16 cellular contexts compared by ENCODE assay signal in the genomic region with DNA sequence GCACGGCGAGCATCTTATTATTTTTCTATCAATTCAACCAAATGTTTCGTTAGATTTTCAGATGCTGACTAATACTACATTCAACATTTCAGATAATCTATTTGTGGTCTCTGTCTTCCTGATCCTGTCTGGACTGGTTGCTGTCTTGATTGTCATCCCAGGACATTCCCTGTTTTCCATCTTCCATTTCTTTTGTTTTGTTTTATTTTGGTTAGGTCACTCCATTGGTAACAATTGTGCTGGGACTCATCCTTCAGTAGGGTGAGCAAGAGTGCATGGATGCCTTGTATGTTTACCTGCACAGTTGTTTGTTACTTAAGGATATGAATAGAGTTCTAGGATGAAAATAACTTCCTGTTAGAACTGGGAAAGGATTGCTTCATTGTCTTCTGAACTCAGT. TPM values are rescaled to one million over a fixed set of nuclear protein-coding genes. Genes with fewer than 3 reads are reported as not detected.
DNase-seq lines count a peak whose midpoint lies in the region; ATAC-seq and TF ChIP-seq lines count a peak whose summit lies in the region.
"Had no signal": no experiment of that assay in that cellular context is flagged by ENCODE, and none has a peak within 500 bp of the region (broad histone marks: within the 10 kb centered on the region; RNA-seq: fewer than 3 reads in every experiment).

No MANE protein-coding gene starts in this region.

- H3K23ac ChIP-seq in IMR-90 (ENCODE audit: low read depth, low read length) = no peak overlapping the region

- no peak overlapping the region; the same call in 1 of the 2 replicates for H2BK20ac ChIP-seq in IMR-90 (ENCODE audit: low read depth, low read length)

- 0 out of 2 replicates have a peak overlapping the region, but pooled peaks have one; percentile 22 for H3K18ac ChIP-seq in IMR-90 (ENCODE audit: low read depth, low read length)

- H3K27ac ChIP-seq in IMR-90 (ENCODE audit: insufficient read depth, low read length) = no peak overlapping the region
- peak overlapping the region; percentile 52 for H3K27ac ChIP-seq in osteoblast (ENCODE audit: low read depth, low read length)
- H3K27ac ChIP-seq in GM23338 (ENCODE audit: low read depth) = no peak overlapping the region
- H3K27ac ChIP-seq in endodermal cell (ENCODE audit: low read depth, low read length) = no peak overlapping the region
- no peak overlapping the region for H3K27ac ChIP-seq in thyroid gland
- H3K27ac ChIP-seq: BLaER1 treated with 17β-estradiol and CSF1 and Interleukin-3, amounts not matched to agents 10 nM and 100 nM had no signal

- POLR2A ChIA-PET in IMR-90 (lab: Charles Lee; ENCODE audit: unreplicated experiment) = no interaction called here

- H3K9me3 ChIP-seq in IMR-90 (ENCODE audit: control insufficient read depth, insufficient read depth, low read length) = no peaks in the 10 kb centered on the region
- no peaks in the 10 kb centered on the region for H3K9me3 ChIP-seq in osteoblast (ENCODE audit: low read depth, low read length)
- H3K9me3 ChIP-seq in endodermal cell (ENCODE audit: control insufficient read depth, low read length) = peaks cover 40% of the 10 kb centered on the region
- H3K9me3 ChIP-seq in thyroid gland = no peaks in the 10 kb centered on the region

- no peak overlapping the region for H2AK9ac ChIP-seq in IMR-90 (replicated peaks; ENCODE audit: low read depth, low read length, poor library complexity)

- no peak overlapping the region for H3K56ac ChIP-seq in IMR-90 (ENCODE audit: extremely low read depth, insufficient read depth, low read length)

- H2AFZ ChIP-seq in IMR-90 (replicated peaks; ENCODE audit: low read length, poor library complexity) (no peak overlapping the region), osteoblast (ENCODE audit: low read length) (no peak overlapping the region), GM23338 (no peak overlapping the region)

- peak overlapping the region; percentile 42 for H2BK5ac ChIP-seq in IMR-90 (ENCODE audit: low read depth, low read length, poor library complexity, severe bottlenecking)

- H2BK120ac ChIP-seq in IMR-90 (ENCODE audit: low read depth, low read length) = peak overlapping the region; percentile 45; the same call in 1 of the 2 replicates

- H3K9me3 Mint-ChIP-seq in chondrocyte (ENCODE audit: low read depth) (peaks cover 12% of the 10 kb centered on the region), GM23338 (peaks cover 26% of the 10 kb centered on the region), endodermal cell (peaks cover 34% of the 10 kb centered on the region)

- H3K36me3 ChIP-seq in IMR-90 (ENCODE audit: control insufficient read depth, insufficient read depth, low read length) = no peaks in the 10 kb centered on the region
- H3K36me3 ChIP-seq in osteoblast (ENCODE audit: insufficient read depth, low read length) = no peaks in the 10 kb centered on the region
- no peaks in the 10 kb centered on the region for H3K36me3 ChIP-seq in GM23338 (ENCODE audit: insufficient read depth)
- no peaks in the 10 kb centered on the region for H3K36me3 ChIP-seq in endodermal cell (ENCODE audit: control insufficient read depth, insufficient read depth, low read length)
- H3K36me3 ChIP-seq in thyroid gland = no peaks in the 10 kb centered on the region

- H3F3A ChIP-seq in GM23338 (replicated peaks; ENCODE audit: low read depth) = no peaks in the 10 kb centered on the region

- ATAC-seq in IMR-90 (ENCODE audit: low read depth) (peak; percentile 24), GM23338 (no peak), HG02885 (IDR thresholded peaks at IDR 0.05; ENCODE audit: poor library complexity, unreplicated experiment) (no peak)
- ATAC-seq: CD8-positive, alpha-beta T cell had no signal

- CTCF ChIA-PET in IMR-90 (lab: Yijun Ruan, JAX) = no interaction called here

- TF ChIP-seq CTCF in IMR-90 (conservative IDR thresholded peaks at IDR 0.05; ENCODE audit: low read depth, low read length) (no peak), chondrocyte (IDR thresholded peaks at IDR 0.05) (no peak), osteoblast (IDR thresholded peaks at IDR 0.05; ENCODE audit: extremely low read depth, low read depth, low read length) (no peak), GM23338 (conservative IDR thresholded peaks at IDR 0.05; ENCODE audit: low read depth in 2 of 2) (no peak), endodermal cell (conservative IDR thresholded peaks at IDR 0.05) (no peak), thyroid gland (IDR thresholded peaks at IDR 0.05) (no peak)

- in situ Hi-C loops in IMR-90 (cut with MboI; ENCODE audit: low sequenced_read_pairs) = no loop called here

- no peak overlapping the region; the same call in 1 of the 2 replicates for H3K14ac ChIP-seq in IMR-90 (replicated peaks; ENCODE audit: low read depth, low read length)

- no peaks in the 10 kb centered on the region for H3K79me1 ChIP-seq in IMR-90 (ENCODE audit: low read depth in 1 of 2, low read length in 2 of 2)

- H3K4me1 Mint-ChIP-seq in chondrocyte (ENCODE audit: low read depth) (peaks cover 24% of the 10 kb centered on the region), GM23338 (no peaks in the 10 kb centered on the region), endodermal cell (no peaks in the 10 kb centered on the region)

- peak; percentile 20 for DNase-seq in AG20443 (ENCODE audit: low spot score)
- no peak for DNase-seq in IMR-90
- no peak for DNase-seq in chondrocyte (ENCODE audit: low spot score)
- no peak for DNase-seq in osteoblast (ENCODE audit: insufficient read length, low spot score, missing footprints)
- DNase-seq in GM23338 (ENCODE audit: low spot score) = no peak
- DNase-seq in endodermal cell = no peak
- DNase-seq in thyroid gland = no peak
- DNase-seq: Calu3; CD8-positive, alpha-beta T cell; DMS53; NCI-H1105 treated with DMSO at 0.1 percent for 48 hours; NCI-H1694 treated with DMSO at 0.1 percent for 48 hours; OCI-M1; SHP77 treated with DMSO at 0.1 percent for 48 hours had no signal

- H4K91ac ChIP-seq in IMR-90 (ENCODE audit: insufficient read depth, low read depth, low read length) = no peak overlapping the region

- intact Hi-C loops in IMR-90 (cut with micrococcal nuclease) (no loop called here), thyroid gland (cut with DNase I) (no loop called here)

- H3K27me3 ChIP-seq in IMR-90 (ENCODE audit: control insufficient read depth, insufficient read depth, low read length) = no peaks in the 10 kb centered on the region
- H3K27me3 ChIP-seq in osteoblast (ENCODE audit: insufficient read depth, low read length) = no peaks in the 10 kb centered on the region
- no peaks in the 10 kb centered on the region for H3K27me3 ChIP-seq in GM23338 (ENCODE audit: insufficient read depth)
- H3K27me3 ChIP-seq in endodermal cell (ENCODE audit: control insufficient read depth, insufficient read depth, low read length, poor library complexity, severe bottlenecking) = no peaks in the 10 kb centered on the region
- H3K27me3 ChIP-seq in thyroid gland = no peaks in the 10 kb centered on the region
- H3K27me3 ChIP-seq: BLaER1 treated with 17β-estradiol and CSF1 and Interleukin-3, amounts not matched to agents 10 nM and 100 nM had no signal

- H3K79me2 ChIP-seq in osteoblast (ENCODE audit: insufficient read depth, low read length) (no peaks in the 10 kb centered on the region), GM23338 (replicated peaks; ENCODE audit: insufficient read depth) (no peaks in the 10 kb centered on the region)

- peak overlapping the region; percentile 41; the same call in 1 of the 2 replicates for H3K4ac ChIP-seq in IMR-90 (ENCODE audit: low read depth, low read length)

- H4K20me1 ChIP-seq in IMR-90 (ENCODE audit: insufficient read depth, low read length) = no peaks in the 10 kb centered on the region
- no peaks in the 10 kb centered on the region for H4K20me1 ChIP-seq in osteoblast (ENCODE audit: insufficient read depth, low read length)
- no peaks in the 10 kb centered on the region for H4K20me1 ChIP-seq in GM23338 (replicated peaks; ENCODE audit: insufficient read depth)
- H4K20me1 ChIP-seq: BLaER1 treated with 17β-estradiol and CSF1 and Interleukin-3, amounts not matched to agents 10 nM and 100 nM had no signal

- dilution Hi-C loops in IMR-90 (cut with HindIII; ENCODE audit: low sequenced_read_pairs, unreplicated experiment) = no loop called here

- no peak for TF ChIP-seq RAD21 in IMR-90 (IDR thresholded peaks at IDR 0.05; ENCODE audit: low read length)

- TF ChIP-seq POLR2A in IMR-90 (IDR thresholded peaks at IDR 0.05; ENCODE audit: low read depth, low read length) = no peak
- no peak for TF ChIP-seq POLR2A in thyroid gland (IDR thresholded peaks at IDR 0.05)

- H3K27ac Mint-ChIP-seq in chondrocyte (ENCODE audit: unreplicated experiment) = peak overlapping the region; percentile 1
- no peak overlapping the region for H3K27ac Mint-ChIP-seq in GM23338
- no peak overlapping the region for H3K27ac Mint-ChIP-seq in endodermal cell
- H3K27ac Mint-ChIP-seq: CD8-positive, alpha-beta T cell had no signal

- H3K4me2 ChIP-seq in IMR-90 (ENCODE audit: low read depth, low read length) (no peak overlapping the region), osteoblast (ENCODE audit: insufficient read depth, low read length) (peak overlapping the region; percentile 36), GM23338 (no peak overlapping the region)
- H3K4me2 ChIP-seq: BLaER1 treated with 17β-estradiol and CSF1 and Interleukin-3, amounts not matched to agents 10 nM and 100 nM had no signal

- H3K4me3 Mint-ChIP-seq in chondrocyte (ENCODE audit: unreplicated experiment) (no peak overlapping the region), GM23338 (no peak overlapping the region), endodermal cell (no peak overlapping the region)
- H3K4me3 Mint-ChIP-seq: CD8-positive, alpha-beta T cell had no signal

- no peak overlapping the region for H3K4me3 ChIP-seq in IMR-90 (ENCODE audit: insufficient read depth, low read depth, low read length)
- no peak overlapping the region for H3K4me3 ChIP-seq in osteoblast (ENCODE audit: insufficient read depth, low read length)
- no peak overlapping the region for H3K4me3 ChIP-seq in GM23338
- no peak overlapping the region for H3K4me3 ChIP-seq in endodermal cell (ENCODE audit: low read length)
- no peak overlapping the region for H3K4me3 ChIP-seq in thyroid gland (replicated peaks in 1 of 3)
- H3K4me3 ChIP-seq: BLaER1 treated with 17β-estradiol and CSF1 and Interleukin-3, amounts not matched to agents 10 nM and 100 nM had no signal

- no peak overlapping the region for H4K5ac ChIP-seq in IMR-90 (ENCODE audit: low read depth, low read length)

- H3K27me3 Mint-ChIP-seq in chondrocyte (ENCODE audit: low read depth) (no peaks in the 10 kb centered on the region), GM23338 (ENCODE audit: insufficient read depth, low read depth, poor library complexity) (no peaks in the 10 kb centered on the region), endodermal cell (ENCODE audit: insufficient read depth) (no peaks in the 10 kb centered on the region)

- H4K8ac ChIP-seq in IMR-90 (ENCODE audit: low read depth in 2 of 2, low read length in 2 of 2) = no peak overlapping the region; a peak in 1 of 4 replicates

- H3K4me1 ChIP-seq in IMR-90 (ENCODE audit: control insufficient read depth, insufficient read depth, low read length) (peaks cover 4% of the 10 kb centered on the region; the same call in 1 of the 2 replicates), osteoblast (ENCODE audit: insufficient read depth, low read length) (peaks cover 14% of the 10 kb centered on the region), GM23338 (ENCODE audit: insufficient read depth) (no peaks in the 10 kb centered on the region), endodermal cell (ENCODE audit: control insufficient read depth, insufficient read depth, low read length) (no peaks in the 10 kb centered on the region), thyroid gland (peaks cover 0 to 4% of the 10 kb centered on the region in 2 donors)

- 0 out of 2 replicates have a peak, but pooled peaks cover 3% of the 10 kb centered on the region for H3K9me1 ChIP-seq in IMR-90 (ENCODE audit: insufficient read depth, low read length)

- no peak overlapping the region; the same call in 2 of the 3 replicates for H2BK15ac ChIP-seq in IMR-90 (ENCODE audit: low read depth, low read length)

- H3K9ac ChIP-seq in IMR-90 (ENCODE audit: low read depth, low read length) = no peak overlapping the region
- no peak overlapping the region for H3K9ac ChIP-seq in endodermal cell (ENCODE audit: extremely low read depth, low read length, poor library complexity, severe bottlenecking)
- H3K9ac ChIP-seq: BLaER1 treated with 17β-estradiol and CSF1 and Interleukin-3, amounts not matched to agents 10 nM and 100 nM had no signal

- H2AK5ac ChIP-seq in IMR-90 (ENCODE audit: low read depth, low read length) = peak overlapping the region; percentile 36; the same call in 1 of the 2 replicates

- WGBS in IMR-90 (ENCODE audit: extremely low coverage in 2 of 2, insufficient read length in 1 of 2), 2 experiments = no CpG with 5 or more reads among the region's 3 CpGs
- 92 to 100% methylated on average over 3 of the region's 3 CpGs for WGBS in endodermal cell (ENCODE audit: insufficient coverage in 1 of 2, insufficient read length in 1 of 2), 2 experiments
- WGBS in thyroid gland, 2 donors = 97 to 99% methylated on average over 3 of the region's 3 CpGs

- BruUV-seq in IMR-90 (replicated peaks; lab: Mats Ljungman, UMichigan) = no TSS peak

- H3K36me3 Mint-ChIP-seq in chondrocyte (ENCODE audit: low read depth) (peaks cover 9% of the 10 kb centered on the region), GM23338 (ENCODE audit: low read depth) (peaks cover 14% of the 10 kb centered on the region), endodermal cell (ENCODE audit: low read depth) (peaks cover 12% of the 10 kb centered on the region)

- peaks cover 3% of the 10 kb centered on the region; the same call in 1 of the 2 replicates for H3K9me2 ChIP-seq in GM23338 (ENCODE audit: insufficient read depth)

RNA-seq across cellular contexts. Expression of gene ACYP2, which starts 55.9 kb away (rescaled TPM):
- total RNA-seq in IMR-90 (2012; rRNA removed) (3.9 and 5.8 TPM in 2 replicates), chondrocyte (6.5 to 9.1 TPM (median 7.7 TPM) in 3 replicates), osteoblast (8.5 and 9.0 TPM in 2 replicates), endodermal cell (1 to 10 TPM; 7.4 to 8.6 TPM), thyroid gland (10 to 100 TPM; 14.1 to 29.2 (median 26.2) TPM)
- polyA plus RNA-seq in IMR-90 (2012; rRNA removed) (5.9 and 7.4 TPM in 2 replicates), GM23338 (2016; fragmentation: Nextera tagmentation; extraction: Ambion mirVana) (14.2 and 15.5 TPM in 2 replicates)
- polyA plus RNA-seq in IMR-90 (2012; cell fraction: cytosol; rRNA removed) = 3.6 and 5.3 TPM in 2 replicates
- 1.6 and 3.7 TPM in 2 replicates for polyA plus RNA-seq in IMR-90 (2012; cell fraction: nucleus; rRNA removed; ENCODE audit: low replicate concordance)
- total RNA-seq in GM23338 (2014; rRNA removed; shearing (Covaris generic)) = 1.1 and 2.3 TPM in 2 replicates
- polyA plus RNA-seq in endodermal cell (2013, experiment 1 of 2) = 15.8 TPM
- 16.5 TPM for polyA plus RNA-seq in endodermal cell (2013, experiment 2 of 2)
